ENCODE assay signal across 1 cellular context in genomic region chr12:53187145-53187899, GRCh38.
TF ChIP-seq lines count a peak whose summit lies in the region.

No MANE protein-coding gene starts in this region.

TF ChIP-seq in GM12878, 131 proteins besides CTCF, POLR2A, EP300 and RAD21:
- TF ChIP-seq RB1 (IDR thresholded peaks at IDR 0.05; ENCODE audit: borderline replicate concordance) (no peak), PRDM15 (CRISPR knock-in tag; IDR thresholded peaks at IDR 0.05) (no peak), CBFB (IDR thresholded peaks at IDR 0.05; ENCODE audit: low read depth) (no peak), GATAD2B (conservative IDR thresholded peaks at IDR 0.05; ENCODE audit: low read depth) (no peak), STAT3 (IDR thresholded peaks at IDR 0.05; ENCODE audit: low read depth, low read length) (no peak), POLR2AphosphoS2 (IDR thresholded peaks at IDR 0.05; ENCODE audit: low read depth, low read length) (no peak), ETV6 (conservative IDR thresholded peaks at IDR 0.05 in 1 of 2, IDR thresholded peaks at IDR 0.05 in 1 of 2; ENCODE audit: borderline replicate concordance in 1 of 2, low read depth in 1 of 2) (no peak), REST (IDR thresholded peaks at IDR 0.05; ENCODE audit: low read depth, low read length) (no peak), NR2C2 (IDR thresholded peaks at IDR 0.05; ENCODE audit: borderline replicate concordance, control insufficient read depth, insufficient read length, low read depth) (no peak), POU2F2 (IDR thresholded peaks at IDR 0.05; ENCODE audit: borderline replicate concordance, low read depth, low read length) (no peak), ZBTB11 (CRISPR knock-in tag; IDR thresholded peaks at IDR 0.05) (no peak), SMC3 (IDR thresholded peaks at IDR 0.05; ENCODE audit: borderline replicate concordance, low read length) (no peak), BCL11A (IDR thresholded peaks at IDR 0.05; ENCODE audit: low read depth, low read length) (no peak)
